Comparison of ENCODE assay signal across 17 cellular contexts in the genomic region with DNA sequence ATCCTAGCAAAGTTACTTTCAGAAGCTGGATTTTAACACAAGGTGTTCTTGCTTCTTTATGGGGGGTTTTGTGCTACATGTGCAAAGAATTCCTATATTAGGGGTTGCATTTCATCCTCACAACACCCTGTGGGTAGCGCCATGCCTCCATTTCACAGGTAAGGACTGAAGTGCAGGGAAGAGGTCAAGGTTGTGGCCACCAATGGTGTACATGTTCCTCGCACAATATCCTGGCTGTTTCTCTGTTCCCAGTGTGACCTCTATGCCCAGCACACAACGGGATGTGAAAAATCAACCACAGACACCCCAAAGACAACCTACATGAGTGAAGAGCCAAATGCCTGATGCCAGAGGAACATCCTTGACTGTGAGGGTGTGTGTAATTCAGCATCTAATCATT.
DNase-seq lines count a peak whose midpoint lies in the region; ATAC-seq and TF ChIP-seq lines count a peak whose summit lies in the region.
"Had no signal": no experiment of that assay in that cellular context is flagged by ENCODE, and none has a peak within 500 bp of the region (broad histone marks: within the 10 kb centered on the region; RNA-seq: fewer than 3 reads in every experiment).

No MANE protein-coding gene starts in this region.

- no peak overlapping the region for H3K9ac ChIP-seq in BLaER1 treated with 17β-estradiol and CSF1 and Interleukin-3, amounts not matched to agents 10 nM and 100 nM
- H3K9ac ChIP-seq: BLaER1 had no signal

- intact Hi-C loops in esophagus muscularis mucosa (cut with DNase I) (no loop called here), right lobe of liver (cut with DNase I) (no loop called here), sciatic nerve (cut with DNase I) (no loop called here)

- DNase-seq in esophagus muscularis mucosa (ENCODE audit: extremely low spot score): no peak
- DNase-seq in right lobe of liver: peak in 2 of 3 donors; percentile 3 to 5
- DNase-seq in osteoblast (ENCODE audit: insufficient read length, low spot score, missing footprints): peak; percentile 65
- no peak for DNase-seq in NCI-H2171 treated with DMSO at 0.1 percent for 48 hours (lab: John Stamatoyannopoulos, UW)
- no peak for DNase-seq in sciatic nerve (ENCODE audit: low spot score)
- DNase-seq: CD4-positive, alpha-beta T cell; DMS53; DMS79 treated with DMSO at 0.1 percent for 48 hours; GF-D8; GOT3; HFFc6 had no signal

- no peak for TF ChIP-seq EP300 in esophagus muscularis mucosa (IDR thresholded peaks at IDR 0.05)

- no peak for TF ChIP-seq CTCF in esophagus muscularis mucosa (IDR thresholded peaks at IDR 0.05)
- TF ChIP-seq CTCF in right lobe of liver (IDR thresholded peaks at IDR 0.05): no peak
- no peak for TF ChIP-seq CTCF in osteoblast (IDR thresholded peaks at IDR 0.05; ENCODE audit: extremely low read depth, low read depth, low read length)

- peak overlapping the region; percentile 11 to 79 (median 65); a peak in 18 of 22 replicates for H3K4me2 ChIP-seq in BLaER1 treated with 17β-estradiol and CSF1 and Interleukin-3, amounts not matched to agents 10 nM and 100 nM
- no peak overlapping the region for H3K4me2 ChIP-seq in osteoblast (ENCODE audit: insufficient read depth, low read length)

- WGBS in esophagus muscularis mucosa: 60% methylated on average over 3 of the region's 3 CpGs
- WGBS in right lobe of liver (ENCODE audit: insufficient coverage, low coverage, low lambda C conversion rate, missing lambda C conversion rate): 49% methylated on average over 2 of the region's 3 CpGs

- peak in 1 of 4 donors; percentile 20 for ATAC-seq in right lobe of liver
- no peak for ATAC-seq in HG03457 (IDR thresholded peaks at IDR 0.05; ENCODE audit: unreplicated experiment)
- ATAC-seq in HG03354 (IDR thresholded peaks at IDR 0.05; ENCODE audit: poor library complexity, severe bottlenecking, unreplicated experiment): no peak
- ATAC-seq in sciatic nerve: no peak

- no peak overlapping the region for H3K27ac ChIP-seq in BLaER1 treated with 17β-estradiol and CSF1 and Interleukin-3, amounts not matched to agents 10 nM and 100 nM
- H3K27ac ChIP-seq in esophagus muscularis mucosa (replicated peaks in 1 of 4) (peak overlapping the region in 3 of 4 donors; percentile 91 to 95 (median 94)), right lobe of liver (no peak overlapping the region), osteoblast (ENCODE audit: low read depth, low read length) (no peak overlapping the region)
- H3K27ac ChIP-seq: 22Rv1 had no signal

- H2AFZ ChIP-seq in osteoblast (ENCODE audit: low read length): no peak overlapping the region

- H3K4me1 ChIP-seq in BLaER1 treated with 17β-estradiol and CSF1 and Interleukin-3, amounts not matched to agents 10 nM and 100 nM: peaks cover 66 to 100% (median 82%) of the 10 kb centered on the region in 10 experiments
- H3K4me1 ChIP-seq in esophagus muscularis mucosa (peaks cover 0 to 74% (median 73%) of the 10 kb centered on the region in 4 donors), right lobe of liver (no peaks in the 10 kb centered on the region), osteoblast (ENCODE audit: insufficient read depth, low read length) (peaks cover 4% of the 10 kb centered on the region)
- H3K4me1 ChIP-seq: HAP-1 had no signal

- H3K9me3 ChIP-seq in BLaER1 treated with 17β-estradiol and CSF1 and Interleukin-3, amounts not matched to agents 10 nM and 100 nM (replicated peaks in 1 of 11): peaks cover 0 to 23% (median 18%) of the 10 kb centered on the region in 11 experiments; a peak in 18 of 22 replicates
- no peaks in the 10 kb centered on the region for H3K9me3 ChIP-seq in esophagus muscularis mucosa
- no peaks in the 10 kb centered on the region for H3K9me3 ChIP-seq in right lobe of liver
- H3K9me3 ChIP-seq in osteoblast (ENCODE audit: low read depth, low read length): no peaks in the 10 kb centered on the region
- H3K9me3 ChIP-seq: HAP-1 had no signal

- no peaks in the 10 kb centered on the region for H3K79me2 ChIP-seq in osteoblast (ENCODE audit: insufficient read depth, low read length)

- H4K20me1 ChIP-seq in BLaER1 treated with 17β-estradiol and CSF1 and Interleukin-3, amounts not matched to agents 10 nM and 100 nM: peaks cover 58 to 100% (median 95%) of the 10 kb centered on the region in 11 experiments
- H4K20me1 ChIP-seq in osteoblast (ENCODE audit: insufficient read depth, low read length): no peaks in the 10 kb centered on the region

- no peak for TF ChIP-seq POLR2A in esophagus muscularis mucosa (IDR thresholded peaks at IDR 0.05; ENCODE audit: low read depth)
- no peak for TF ChIP-seq POLR2A in right lobe of liver (IDR thresholded peaks at IDR 0.05)

- peaks cover 82 to 98% (median 95%) of the 10 kb centered on the region in 11 experiments for H3K36me3 ChIP-seq in BLaER1 treated with 17β-estradiol and CSF1 and Interleukin-3, amounts not matched to agents 10 nM and 100 nM
- H3K36me3 ChIP-seq in esophagus muscularis mucosa (peaks cover 0 to 60% (median 7%) of the 10 kb centered on the region in 4 donors), right lobe of liver (peaks cover 0 to 14% (median 2%) of the 10 kb centered on the region in 4 donors), osteoblast (ENCODE audit: insufficient read depth, low read length) (peaks cover 4% of the 10 kb centered on the region)
- H3K36me3 ChIP-seq: HAP-1 had no signal

- no peaks in the 10 kb centered on the region for H3K27me3 ChIP-seq in BLaER1 treated with 17β-estradiol and CSF1 and Interleukin-3, amounts not matched to agents 10 nM and 100 nM
- no peaks in the 10 kb centered on the region for H3K27me3 ChIP-seq in esophagus muscularis mucosa
- H3K27me3 ChIP-seq in right lobe of liver: no peaks in the 10 kb centered on the region
- no peaks in the 10 kb centered on the region for H3K27me3 ChIP-seq in osteoblast (ENCODE audit: insufficient read depth, low read length)
- H3K27me3 ChIP-seq: BLaER1 had no signal

- no peak overlapping the region for H3K4me3 ChIP-seq in BLaER1 treated with 17β-estradiol and CSF1 and Interleukin-3, amounts not matched to agents 10 nM and 100 nM
- H3K4me3 ChIP-seq in esophagus muscularis mucosa: no peak overlapping the region
- H3K4me3 ChIP-seq in right lobe of liver: no peak overlapping the region
- H3K4me3 ChIP-seq in osteoblast (ENCODE audit: insufficient read depth, low read length): no peak overlapping the region
- H3K4me3 ChIP-seq: BLaER1, HAP-1 had no signal

Comparison
In these comparisons a context has a peak if more than half of its experiments do, and no peak if none do; other contexts are left out.
1. H3K27ac ChIP-seq: peak in esophagus muscularis mucosa (3 of 4); none in BLaER1 treated with 17β-estradiol and CSF1 and Interleukin-3, amounts not matched to agents 10 nM and 100 nM (0 of 11), right lobe of liver (0 of 3) and osteoblast (single experiment).
2. DNase-seq: peak in right lobe of liver (2 of 3) and osteoblast (single experiment); none in esophagus muscularis mucosa (single experiment), NCI-H2171 treated with DMSO at 0.1 percent for 48 hours (single experiment) and sciatic nerve (single experiment).